In genomic region chr6:169831450-169832246, GRCh38 we compare ENCODE assay signal across 8 cellular contexts.
DNase-seq lines count a peak whose midpoint lies in the region; ATAC-seq and TF ChIP-seq lines count a peak whose summit lies in the region.

No MANE protein-coding gene starts in this region.

- CTCF ChIA-PET in activated naive CD4-positive, alpha-beta T cell treated with anti-CD3 and anti-CD28 coated beads, Interleukin-2, amount 10 ng/mL, durations not matched to agents 7 days and 5 days (lab: Charles Lee): interaction anchor here (0.6 to 4.4 kb wide), 31 partner anchors 10 to 875 kb away, joined by 3 to 48 read pairs (median 4); partner anchors contain the start of gene DLL1

- H2AFZ ChIP-seq in parathyroid adenoma: no peak overlapping the region

- H3K4me3 Mint-ChIP-seq in activated naive CD4-positive, alpha-beta T cell treated with anti-CD3 and anti-CD28 coated beads, Interleukin-2, amount 10 ng/mL, durations not matched to agents 7 days and 5 days: no peak overlapping the region

- H3K4me1 ChIP-seq in SJSA1 (replicated peaks) (no peaks in the 10 kb centered on the region), parathyroid adenoma (no peaks in the 10 kb centered on the region), tibial nerve (peaks cover 0 to 7% (median 0%) of the 10 kb centered on the region in 4 donors)

- H3K9ac ChIP-seq in parathyroid adenoma: no peak overlapping the region

- no peaks in the 10 kb centered on the region for H3K9me3 Mint-ChIP-seq in activated naive CD4-positive, alpha-beta T cell treated with anti-CD3 and anti-CD28 coated beads, Interleukin-2, amount 10 ng/mL, durations not matched to agents 7 days and 5 days

- H3K9me3 ChIP-seq in SJSA1 (replicated peaks) (no peaks in the 10 kb centered on the region), parathyroid adenoma (ENCODE audit: control insufficient read depth, low read length) (no peaks in the 10 kb centered on the region), tibial nerve (peaks cover 0 to 7% (median 0%) of the 10 kb centered on the region in 4 donors)

- no peaks in the 10 kb centered on the region for H3K4me1 Mint-ChIP-seq in activated naive CD4-positive, alpha-beta T cell treated with anti-CD3 and anti-CD28 coated beads, Interleukin-2, amount 10 ng/mL, durations not matched to agents 7 days and 5 days

- no peak for TF ChIP-seq POLR2A in tibial nerve (IDR thresholded peaks at IDR 0.05)

- no peak for TF ChIP-seq EP300 in tibial nerve (IDR thresholded peaks at IDR 0.05)

- H3K27me3 Mint-ChIP-seq in activated naive CD4-positive, alpha-beta T cell treated with anti-CD3 and anti-CD28 coated beads, Interleukin-2, amount 10 ng/mL, durations not matched to agents 7 days and 5 days: peaks cover 40% of the 10 kb centered on the region

- no peaks in the 10 kb centered on the region; the same call in 1 of the 2 replicates for H3K27me3 ChIP-seq in SJSA1 (replicated peaks)
- H3K27me3 ChIP-seq in parathyroid adenoma (ENCODE audit: control insufficient read depth, insufficient read depth, low read length): no peaks in the 10 kb centered on the region
- H3K27me3 ChIP-seq in tibial nerve: peaks cover 0 to 10% of the 10 kb centered on the region in 2 donors

- H3K27ac Mint-ChIP-seq in activated naive CD4-positive, alpha-beta T cell treated with anti-CD3 and anti-CD28 coated beads, Interleukin-2, amount 10 ng/mL, durations not matched to agents 7 days and 5 days: no peak overlapping the region

- H3K4me3 ChIP-seq in LNCaP clone FGC (ENCODE audit: low read depth, low read length) (no peak overlapping the region), SJSA1 (no peak overlapping the region), parathyroid adenoma (ENCODE audit: low read depth, low read length) (no peak overlapping the region), tibial nerve (no peak overlapping the region)

- no peaks in the 10 kb centered on the region for H3K36me3 ChIP-seq in SJSA1
- no peaks in the 10 kb centered on the region for H3K36me3 ChIP-seq in parathyroid adenoma (ENCODE audit: control insufficient read depth, insufficient read depth, low read length)
- no peaks in the 10 kb centered on the region for H3K36me3 ChIP-seq in tibial nerve

- H3K4me2 ChIP-seq in parathyroid adenoma (ENCODE audit: low read length): no peak overlapping the region

- peak; percentile 65 for ATAC-seq in GM18868 (IDR thresholded peaks at IDR 0.05; ENCODE audit: unreplicated experiment)

- DNase-seq in AG08395 (ENCODE audit: low spot score): peak; percentile 72
- DNase-seq in LNCaP clone FGC (ENCODE audit: low read depth): peak; percentile 15
- peak; percentile 37 to 55 for DNase-seq in SJSA1 (ENCODE audit: low read depth in 1 of 2, low spot score in 2 of 2)
- DNase-seq in activated naive CD4-positive, alpha-beta T cell treated with anti-CD3 and anti-CD28 coated beads, Interleukin-2, amount 10 ng/mL, durations not matched to agents 7 days and 5 days: peak; percentile 77
- peak; percentile 61 for DNase-seq in glomerular visceral epithelial cell (ENCODE audit: extremely low spot score)
- DNase-seq in tibial nerve (ENCODE audit: low spot score in 2 of 2): peak; percentile 42 to 54

- H3K79me2 ChIP-seq in parathyroid adenoma: no peaks in the 10 kb centered on the region

- H3K27ac ChIP-seq in SJSA1 (no peak overlapping the region), parathyroid adenoma (no peak overlapping the region), tibial nerve (no peak overlapping the region)

- TF ChIP-seq CTCF in LNCaP clone FGC (IDR thresholded peaks at IDR 0.05; ENCODE audit: control insufficient read depth, extremely low read depth, insufficient read depth): peak; percentile 98
- peak; percentile 77 for TF ChIP-seq CTCF in parathyroid adenoma (IDR thresholded peaks at IDR 0.05)
- TF ChIP-seq CTCF in tibial nerve (IDR thresholded peaks at IDR 0.05): peak; percentile 70 to 86 (median 81)

- no peaks in the 10 kb centered on the region for H3K36me3 Mint-ChIP-seq in activated naive CD4-positive, alpha-beta T cell treated with anti-CD3 and anti-CD28 coated beads, Interleukin-2, amount 10 ng/mL, durations not matched to agents 7 days and 5 days

- WGBS in tibial nerve, 2 donors: 31 to 45% methylated on average over 27 to 32 of the region's 32 CpGs

Comparison
In these comparisons a context has a peak if more than half of its experiments do, and no peak if none do; other contexts are left out.
1. DNase-seq: peak in every context shown above with its lines; median percentile 77 in activated naive CD4-positive, alpha-beta T cell treated with anti-CD3 and anti-CD28 coated beads, Interleukin-2, amount 10 ng/mL, durations not matched to agents 7 days and 5 days; 72 in AG08395; 61 in glomerular visceral epithelial cell; 48 in tibial nerve; 46 in SJSA1; 15 in LNCaP clone FGC.